Comparison of ENCODE assay signal across 2 cellular contexts in the genomic region with DNA sequence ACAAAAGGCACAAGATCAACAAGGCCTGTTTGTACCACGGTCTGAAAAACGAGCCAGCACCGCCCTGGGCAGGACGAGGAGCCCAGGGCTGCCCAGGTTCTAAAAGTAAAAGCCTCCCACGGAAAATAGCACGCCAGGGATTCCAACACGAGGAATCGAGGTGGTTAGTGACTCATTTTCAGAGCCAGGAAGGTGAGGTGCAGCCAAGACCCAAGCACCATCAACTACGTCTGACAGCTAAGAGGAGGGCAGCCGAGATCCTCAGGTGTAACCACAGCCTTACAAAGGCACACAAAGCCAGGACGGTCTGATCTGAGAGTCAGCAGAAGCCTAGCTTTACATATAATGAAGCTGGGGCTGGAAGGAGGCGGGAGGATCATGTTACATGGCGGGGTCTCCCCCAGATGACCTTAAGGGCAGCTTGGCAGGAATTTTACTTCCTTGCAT.
TF ChIP-seq lines count a peak whose summit lies in the region.

No MANE protein-coding gene starts in this region.

TF ChIP-seq in IMR-90, 13 proteins besides CTCF, POLR2A, EP300 and RAD21:
- TF ChIP-seq CHD1 (IDR thresholded peaks at IDR 0.05; ENCODE audit: low read depth, low read length), result no peak

TF ChIP-seq in H1, 55 proteins besides CTCF, POLR2A, EP300 and RAD21:
- no peak for TF ChIP-seq YY1 (IDR thresholded peaks at IDR 0.05; ENCODE audit: low read depth, low read length)
- 0 out of 2 replicates have a peak, but pooled peaks have one; percentile 30 for TF ChIP-seq TBP (IDR thresholded peaks at IDR 0.05; ENCODE audit: low read depth, low read length)
TF ChIP-seq in H1: peak in this region for 1.
